Comparison of ENCODE assay signal across 8 cellular contexts in genomic region chr9:101533334-101534187, GRCh38. TPM values are rescaled to one million over a fixed set of nuclear protein-coding genes. Genes with fewer than 3 reads are reported as not detected.
DNase-seq lines count a peak whose midpoint lies in the region; ATAC-seq and TF ChIP-seq lines count a peak whose summit lies in the region.

Gene RNF20, plus strand, starts transcription at chr9:101533853. Its CDS starts 1,571 bp downstream, at chr9:101535424.

- no peak for TF ChIP-seq RAD21 in SK-N-SH (IDR thresholded peaks at IDR 0.05; ENCODE audit: low read length)

- H3F3A ChIP-seq in SK-N-SH (replicated peaks; ENCODE audit: insufficient read depth) = no peaks in the 10 kb centered on the region

- H3K4me3 ChIP-seq in SK-N-SH (ENCODE audit: low read depth in 2 of 2, low read length in 1 of 2) = peak within 1 kb of the TSS; percentile 90 to 98

- peaks cover 13% of the 10 kb centered on the region for H4K20me1 ChIP-seq in SK-N-SH (ENCODE audit: insufficient read depth)

- peak; percentile 99 for DNase-seq in GM04504 (ENCODE audit: low read depth)
- peak; percentile 95 for DNase-seq in NCI-H1048 (lab: John Stamatoyannopoulos, UW)
- peak; percentile 89 for DNase-seq in SK-N-SH
- DNase-seq in activated naive CD4-positive, alpha-beta T cell treated with anti-CD3 and anti-CD28 coated beads, Interleukin-2, amount 50 U/mL, for 16 hours = peak; percentile 100
- peak; percentile 95 for DNase-seq in germinal center (ENCODE audit: low spot score)
- DNase-seq in non-pigmented ciliary epithelial cell (ENCODE audit: low read depth) = peak; percentile 91
- DNase-seq in superior temporal gyrus (ENCODE audit: extremely low spot score) = peak; percentile 100

- H3K36me3 ChIP-seq in SK-N-SH (replicated peaks in 1 of 2; ENCODE audit: control insufficient read depth in 1 of 2, insufficient read depth in 2 of 2, low read length in 1 of 2) = peaks cover 24 to 34% of the 10 kb centered on the region in 2 experiments

- H3K4me2 ChIP-seq in SK-N-SH = peak within 1 kb of the TSS; percentile 84

- H2AFZ ChIP-seq in SK-N-SH (ENCODE audit: low read depth) = peak within 1 kb of the TSS; percentile 89

- peaks cover 0 to 12% of the 10 kb centered on the region in 2 experiments; a peak in 3 of 4 replicates for H3K4me1 ChIP-seq in SK-N-SH (ENCODE audit: control insufficient read depth in 1 of 2, insufficient read depth in 2 of 2, low read depth in 1 of 2, low read length in 1 of 2)

- POLR2A ChIA-PET in SK-N-SH (lab: Yijun Ruan, JAX) = interaction anchor here (0.6 to 1.6 kb wide), 6 partner anchors 10 to 84 kb away, joined by 3 to 10 read pairs (median 6); a partner anchor contains a TSS

- peak within 1 kb of the TSS; percentile 86 for H3K9ac ChIP-seq in SK-N-SH

- TF ChIP-seq EP300 in SK-N-SH (IDR thresholded peaks at IDR 0.05; ENCODE audit: borderline replicate concordance in 1 of 2, low read depth in 1 of 2, low read length in 1 of 2) = no peak

- H3K27ac ChIP-seq in SK-N-SH (ENCODE audit: low read depth in 2 of 2, low read length in 1 of 2) = peak within 1 kb of the TSS; percentile 74 to 88

- no peaks in the 10 kb centered on the region for H3K9me3 ChIP-seq in SK-N-SH

- ATAC-seq in HG02571 (IDR thresholded peaks at IDR 0.05; ENCODE audit: unreplicated experiment) = peak; percentile 98

- no peaks in the 10 kb centered on the region for H3K9me2 ChIP-seq in SK-N-SH

- H3K27me3 ChIP-seq in SK-N-SH (ENCODE audit: insufficient read depth) = no peaks in the 10 kb centered on the region

- CTCF ChIA-PET in SK-N-SH (lab: Yijun Ruan, JAX) = interaction anchor here (0.9 to 17.0 kb wide), 12 partner anchors 8 to 210 kb away, joined by 3 to 363 read pairs (median 3); partner anchors contain the start of gene ZNF189

- peaks cover 47% of the 10 kb centered on the region for H3K79me2 ChIP-seq in SK-N-SH (ENCODE audit: insufficient read depth)

- 2% methylated on average over 40 of the region's 45 CpGs for WGBS in SK-N-SH (ENCODE audit: low lambda C conversion rate)

- no peak for TF ChIP-seq CTCF in SK-N-SH (IDR thresholded peaks at IDR 0.05)

TF ChIP-seq in SK-N-SH, 30 proteins besides CTCF, POLR2A, EP300 and RAD21 (continues in another document):
- TF ChIP-seq USF1 (IDR thresholded peaks at IDR 0.05; ENCODE audit: borderline replicate concordance, low read depth) (0 out of 2 replicates have a peak, but pooled peaks have one; percentile 17), SMC3 (IDR thresholded peaks at IDR 0.05; ENCODE audit: low read depth, low read length) (no peak), REST (IDR thresholded peaks at IDR 0.05; ENCODE audit: low read depth, low read length) (no peak), MAX (IDR thresholded peaks at IDR 0.05; ENCODE audit: low read depth) (peak; percentile 64; the same call in 1 of the 2 replicates), RXRA (IDR thresholded peaks at IDR 0.05; ENCODE audit: borderline replicate concordance, low read depth) (no peak), FOXJ3 (CRISPR knock-in tag; IDR thresholded peaks at IDR 0.05) (no peak), EZH2phosphoT487 (IDR thresholded peaks at IDR 0.05; ENCODE audit: borderline replicate concordance, low read depth) (no peak), ZBTB33 (IDR thresholded peaks at IDR 0.05; ENCODE audit: borderline replicate concordance, low read depth) (no peak), ELF1 (IDR thresholded peaks at IDR 0.05) (peak; percentile 97), NRF1 (IDR thresholded peaks at IDR 0.05; ENCODE audit: low read depth, low read length) (peak; percentile 49), TEAD4 (IDR thresholded peaks at IDR 0.05; ENCODE audit: borderline replicate concordance, insufficient read depth) (no peak), TCF12 (IDR thresholded peaks at IDR 0.05) (no peak; the same call in 1 of the 2 replicates), NFIC (IDR thresholded peaks at IDR 0.05; ENCODE audit: borderline replicate concordance) (no peak), FOXM1 (IDR thresholded peaks at IDR 0.05; ENCODE audit: low read depth) (no peak), IRF3 (IDR thresholded peaks at IDR 0.05; ENCODE audit: low read depth, low read length) (peak; percentile 16; the same call in 1 of the 2 replicates), JUND (IDR thresholded peaks at IDR 0.05) (no peak), RFX5 (IDR thresholded peaks at IDR 0.05; ENCODE audit: low read length) (peak; percentile 34; the same call in 1 of the 2 replicates), YY1 (IDR thresholded peaks at IDR 0.05; ENCODE audit: low read depth) (peak; percentile 21; the same call in 1 of the 2 replicates), RCOR1 (IDR thresholded peaks at IDR 0.05; ENCODE audit: low read length) (no peak), GATA2 (CRISPR knock-in tag; IDR thresholded peaks at IDR 0.05) (no peak), PBX3 (IDR thresholded peaks at IDR 0.05) (peak; percentile 99), POLR2AphosphoS5 (IDR thresholded peaks at IDR 0.05; ENCODE audit: low read depth, low read length) (peak; percentile 71), TAF1 (IDR thresholded peaks at IDR 0.05; ENCODE audit: borderline replicate concordance, low read depth, low read length) (peak; percentile 67)

RNA-seq across cellular contexts. Expression of gene RNF20, which starts in this region (rescaled TPM):
- 16.0 and 21.6 TPM in 2 replicates for polyA plus RNA-seq in SK-N-SH (2012; rRNA removed)
- 21.7 and 24.1 TPM in 2 replicates for polyA plus RNA-seq in SK-N-SH (2012; cell fraction: cytosol; rRNA removed)
- 10.3 and 20.5 TPM in 2 replicates for polyA plus RNA-seq in SK-N-SH (2012; cell fraction: nucleus; rRNA removed)

Comparison
In these comparisons a context has a peak if more than half of its experiments do, and no peak if none do; other contexts are left out.
1. Peak in every context shown above with its lines: DNase-seq, ATAC-seq, H3K4me3 ChIP-seq and H3K27ac ChIP-seq.